8 cellular contexts compared by ENCODE assay signal in genomic region chr2:15591692-15592463, GRCh38. TPM values are rescaled to one million over a fixed set of nuclear protein-coding genes. Genes with fewer than 3 reads are reported as not detected.
DNase-seq lines count a peak whose midpoint lies in the region; ATAC-seq and TF ChIP-seq lines count a peak whose summit lies in the region.

TSS of gene DDX1 (plus strand) at chr2:15591868. CDS start at chr2:15591934, 66 bp downstream.

- ATAC-seq in foreskin keratinocyte, result peak; percentile 90

- H3K27me3 ChIP-seq in H7 (ENCODE audit: control insufficient read depth, insufficient read depth, low read length) (no peaks in the 10 kb centered on the region), Loucy (ENCODE audit: insufficient read depth, low read length, poor library complexity, severe bottlenecking) (no peaks in the 10 kb centered on the region), SJCRH30 (no peaks in the 10 kb centered on the region), foreskin keratinocyte (no peaks in the 10 kb centered on the region), neuronal stem cell (ENCODE audit: control insufficient read depth in 3 of 3, insufficient read depth in 3 of 3, low read depth in 1 of 3, low read length in 3 of 3) (no peaks in the 10 kb centered on the region), subcutaneous abdominal adipose tissue (ENCODE audit: control insufficient read depth in 5 of 5, insufficient read depth in 4 of 5, low read length in 5 of 5) (no peaks in the 10 kb centered on the region)

- H2BK15ac ChIP-seq in neuronal stem cell (ENCODE audit: low read length), result no peak within 1 kb of the TSS

- H2BK12ac ChIP-seq in neuronal stem cell (ENCODE audit: low read length), result peak within 1 kb of the TSS; percentile 36

- no peak within 1 kb of the TSS for H4K91ac ChIP-seq in neuronal stem cell (ENCODE audit: low read depth, low read length, poor library complexity)

- no peaks in the 10 kb centered on the region for H3K9me2 ChIP-seq in Loucy (replicated peaks; ENCODE audit: low read depth, low read length)

- peaks cover 4% of the 10 kb centered on the region for H3K79me1 ChIP-seq in neuronal stem cell (ENCODE audit: low read depth, low read length)

- DNase-seq in G401 (ENCODE audit: low spot score) (peak; percentile 83), H7 (peak; percentile 92), SJCRH30 (peak; percentile 87 to 91), foreskin keratinocyte (peak; percentile 47 to 70), neuronal stem cell (ENCODE audit: low spot score) (peak; percentile 75)
- DNase-seq in activated naive CD4-positive, alpha-beta T cell (lab: John Stamatoyannopoulos, UW), result peak; percentile 77 to 84 (median 79)

- H2AK5ac ChIP-seq in neuronal stem cell (ENCODE audit: low read depth, low read length), result peak within 1 kb of the TSS; percentile 83

- peak within 1 kb of the TSS; percentile 27 for H3K14ac ChIP-seq in neuronal stem cell (ENCODE audit: low read length)

- peak within 1 kb of the TSS; percentile 39 for H2BK5ac ChIP-seq in neuronal stem cell (ENCODE audit: low read length)

- no peak within 1 kb of the TSS for H2BK120ac ChIP-seq in neuronal stem cell (ENCODE audit: low read depth, low read length)

- in situ Hi-C loops in G401 (cut with HindIII; ENCODE audit: low sequenced_read_pairs), result no loop called here

- no peaks in the 10 kb centered on the region for H3K9me3 ChIP-seq in Loucy (ENCODE audit: insufficient read depth, low read depth, low read length)
- no peaks in the 10 kb centered on the region for H3K9me3 ChIP-seq in SJCRH30 (replicated peaks)
- H3K9me3 ChIP-seq in neuronal stem cell (replicated peaks in 1 of 2; ENCODE audit: control insufficient read depth in 2 of 2, insufficient read depth in 1 of 2, low read depth in 1 of 2, low read length in 2 of 2), result no peaks in the 10 kb centered on the region
- H3K9me3 ChIP-seq in subcutaneous abdominal adipose tissue (ENCODE audit: control insufficient read depth in 5 of 5, low read length in 5 of 5), result no peaks in the 10 kb centered on the region

- H4K8ac ChIP-seq in neuronal stem cell (ENCODE audit: low read depth, low read length), result peak within 1 kb of the TSS; percentile 92

- no peaks in the 10 kb centered on the region for H3F3A ChIP-seq in Loucy (ENCODE audit: low read depth)

- H3K36me3 ChIP-seq in H7 (replicated peaks; ENCODE audit: control insufficient read depth, insufficient read depth, low read length) (peaks cover 7% of the 10 kb centered on the region), Loucy (ENCODE audit: insufficient read depth, low read length) (peaks cover 18% of the 10 kb centered on the region; the same call in 1 of the 2 replicates), SJCRH30 (peaks cover 26% of the 10 kb centered on the region), neuronal stem cell (replicated peaks in 1 of 2; ENCODE audit: control insufficient read depth in 2 of 2, insufficient read depth in 2 of 2, low read length in 2 of 2) (peaks cover 6 to 30% of the 10 kb centered on the region in 2 donors), subcutaneous abdominal adipose tissue (ENCODE audit: control insufficient read depth in 5 of 5, insufficient read depth in 5 of 5, low read length in 5 of 5) (peaks cover 15 to 19% (median 17%) of the 10 kb centered on the region in 5 donors)

- H3K27ac ChIP-seq in SJCRH30 (peak within 1 kb of the TSS; percentile 87), foreskin keratinocyte (peak within 1 kb of the TSS; percentile 74), neuronal stem cell (replicated peaks; ENCODE audit: low read length) (peak within 1 kb of the TSS; percentile 69), subcutaneous abdominal adipose tissue (ENCODE audit: low read depth, low read length) (peak within 1 kb of the TSS; percentile 85)

- H3K4ac ChIP-seq in neuronal stem cell (ENCODE audit: low read length), result no peak within 1 kb of the TSS

- TF ChIP-seq CTCF in Loucy (conservative IDR thresholded peaks at IDR 0.05; ENCODE audit: low read length) (0 out of 2 replicates have a peak, but pooled peaks have one; percentile 18), foreskin keratinocyte (conservative IDR thresholded peaks at IDR 0.05) (no peak)

- H3K4me2 ChIP-seq in Loucy (ENCODE audit: low read depth, low read length, poor library complexity, severe bottlenecking) (peak within 1 kb of the TSS; percentile 91), neuronal stem cell (ENCODE audit: insufficient read depth, low read length, poor library complexity, severe bottlenecking) (peak within 1 kb of the TSS; percentile 72)

- H3K18ac ChIP-seq in neuronal stem cell (ENCODE audit: low read length), result peak within 1 kb of the TSS; percentile 99

- H3K23ac ChIP-seq in neuronal stem cell (ENCODE audit: low read depth, low read length, poor library complexity), result peak within 1 kb of the TSS; percentile 96

- H3K4me1 ChIP-seq in Loucy (ENCODE audit: insufficient read depth, low read length, poor library complexity, severe bottlenecking) (peaks cover 31% of the 10 kb centered on the region), SJCRH30 (no peaks in the 10 kb centered on the region; the same call in 1 of the 2 replicates), foreskin keratinocyte (no peaks in the 10 kb centered on the region), neuronal stem cell (ENCODE audit: control insufficient read depth in 2 of 2, insufficient read depth in 1 of 2, low read depth in 1 of 2, low read length in 2 of 2) (peaks cover 2 to 3% of the 10 kb centered on the region in 2 donors), subcutaneous abdominal adipose tissue (ENCODE audit: control insufficient read depth in 5 of 5, insufficient read depth in 5 of 5, low read length in 5 of 5) (peaks cover 0 to 32% (median 26%) of the 10 kb centered on the region in 5 donors)

- H3K9ac ChIP-seq in Loucy (ENCODE audit: low read depth, low read length, poor library complexity, severe bottlenecking), result peak within 1 kb of the TSS; percentile 87
- peak within 1 kb of the TSS; percentile 96 for H3K9ac ChIP-seq in neuronal stem cell (ENCODE audit: low read depth, low read length, poor library complexity)
- H3K9ac ChIP-seq in subcutaneous abdominal adipose tissue (ENCODE audit: low read length in 5 of 5), result peak within 1 kb of the TSS; percentile 80 to 99 (median 92)

- peaks cover 52% of the 10 kb centered on the region for H3K79me2 ChIP-seq in Loucy (ENCODE audit: insufficient read depth, low read length)

- no CpG with 5 or more reads among the region's 68 CpGs for WGBS in neuronal stem cell (ENCODE audit: extremely low coverage in 2 of 2, insufficient read length in 2 of 2, insufficient replicate concordance in 1 of 2), 2 donors

- peaks cover 18% of the 10 kb centered on the region for H4K20me1 ChIP-seq in Loucy (ENCODE audit: insufficient read depth, low read length, poor library complexity, severe bottlenecking)

- H2AFZ ChIP-seq in Loucy (ENCODE audit: low read length) (peak within 1 kb of the TSS; percentile 98), neuronal stem cell (ENCODE audit: low read length) (peak within 1 kb of the TSS; percentile 89)

- H3K4me3 ChIP-seq in H7 (ENCODE audit: insufficient read depth, low read depth, low read length) (peak within 1 kb of the TSS; percentile 90), Loucy (ENCODE audit: low read length, poor library complexity, severe bottlenecking) (peak within 1 kb of the TSS; percentile 85), SJCRH30 (peak within 1 kb of the TSS; percentile 95), neuronal stem cell (ENCODE audit: low read length in 2 of 2) (peak within 1 kb of the TSS; percentile 74 to 88), subcutaneous abdominal adipose tissue (ENCODE audit: low read depth in 1 of 5, low read length in 5 of 5) (peak within 1 kb of the TSS; percentile 80 to 97 (median 91))

RNA-seq across cellular contexts. Expression of gene DDX1, which starts in this region (rescaled TPM):
- total RNA-seq in G401 (2014; rRNA removed; shearing (Covaris generic)), result 89.5 and 131 TPM in 2 replicates
- 70.7 and 75.9 TPM in 2 replicates for total RNA-seq in H7 (2014; rRNA removed; shearing (Covaris generic))
- 128 and 139 TPM in 2 replicates for total RNA-seq in SJCRH30 (2014; rRNA removed; shearing (Covaris generic))
- 124 and 127 TPM in 2 replicates for total RNA-seq in foreskin keratinocyte
- 80.3 and 92.1 TPM in 2 replicates for polyA plus RNA-seq in foreskin keratinocyte
- polyA plus RNA-seq in neuronal stem cell (2013, experiment 1 of 2), result 72.6 TPM
- polyA plus RNA-seq in neuronal stem cell (2013, experiment 2 of 2), result 72.6 TPM

Comparison
In these comparisons a context has a peak if more than half of its experiments do, and no peak if none do; other contexts are left out.
1. Peak in every context shown above with its lines: DNase-seq, ATAC-seq, H3K4me3 ChIP-seq and H3K27ac ChIP-seq.